20 cellular contexts compared by ENCODE assay signal in genomic region chr17:63598284-63598683, GRCh38. TPM values are rescaled to one million over a fixed set of nuclear protein-coding genes. Genes with fewer than 3 reads are reported as not detected.
DNase-seq lines count a peak whose midpoint lies in the region; ATAC-seq, FAIRE-seq and TF ChIP-seq lines count a peak whose summit lies in the region.
"Had no signal": no experiment of that assay in that cellular context is flagged by ENCODE, and none has a peak within 500 bp of the region (broad histone marks: within the 10 kb centered on the region; RNA-seq: fewer than 3 reads in every experiment).

No MANE protein-coding gene starts in this region.

- POLR2A ChIA-PET in activated CD8-positive, alpha-beta T cell treated with anti-CD3 and anti-CD28 coated beads for 36 hours (lab: Charles Lee) = no interaction called here
- POLR2A ChIA-PET in activated CD8-positive, alpha-beta T cell treated with anti-CD3 and anti-CD28 coated beads, Interleukin-2, amount 10 ng/mL, durations not matched to agents 7 days and 5 days (lab: Charles Lee) = no interaction called here
- POLR2A ChIA-PET in CD8-positive, alpha-beta T cell (lab: Charles Lee) = no interaction called here
- POLR2A ChIA-PET in naive thymus-derived CD4-positive, alpha-beta T cell (lab: Charles Lee) = interaction anchor here (0.6 kb wide), 1 partner anchor 151 kb away, joined by 3 read pairs; no protein-coding TSS in a partner anchor

- no peak for TF ChIP-seq POLR2A in esophagus squamous epithelium (IDR thresholded peaks at IDR 0.05)

- H3K4me3 Mint-ChIP-seq in activated CD8-positive, alpha-beta T cell treated with anti-CD3 and anti-CD28 coated beads for 36 hours = no peak overlapping the region
- no peak overlapping the region for H3K4me3 Mint-ChIP-seq in activated CD8-positive, alpha-beta T cell treated with anti-CD3 and anti-CD28 coated beads, Interleukin-2, amount 10 ng/mL, durations not matched to agents 7 days and 5 days
- H3K4me3 Mint-ChIP-seq in CD8-positive, alpha-beta T cell = peak overlapping the region; percentile 41
- no peak overlapping the region for H3K4me3 Mint-ChIP-seq in astrocyte (ENCODE audit: unreplicated experiment)
- H3K4me3 Mint-ChIP-seq in naive thymus-derived CD4-positive, alpha-beta T cell = peak overlapping the region in 2 of 10 donors; percentile 5 to 51

- WGBS in esophagus squamous epithelium, 2 donors = 58 to 84% methylated on average over 2 of the region's 2 CpGs

- H3K4me1 ChIP-seq in CD8-positive, alpha-beta T cell (ENCODE audit: insufficient read depth, low read length) = peaks cover 22% of the 10 kb centered on the region
- H3K4me1 ChIP-seq in astrocyte (ENCODE audit: insufficient read depth, low read length) (peaks cover 14% of the 10 kb centered on the region), esophagus squamous epithelium (peaks cover 0 to 27% (median 13%) of the 10 kb centered on the region in 3 donors)
- peaks cover 17 to 34% of the 10 kb centered on the region in 2 donors for H3K4me1 ChIP-seq in naive thymus-derived CD4-positive, alpha-beta T cell (ENCODE audit: control insufficient read depth in 2 of 2, insufficient read depth in 2 of 2, low read length in 2 of 2)

- peaks cover 37% of the 10 kb centered on the region for H3K4me1 Mint-ChIP-seq in activated CD8-positive, alpha-beta T cell treated with anti-CD3 and anti-CD28 coated beads for 36 hours (ENCODE audit: low read depth)
- peaks cover 33% of the 10 kb centered on the region for H3K4me1 Mint-ChIP-seq in activated CD8-positive, alpha-beta T cell treated with anti-CD3 and anti-CD28 coated beads, Interleukin-2, amount 10 ng/mL, durations not matched to agents 7 days and 5 days (ENCODE audit: low read depth)
- H3K4me1 Mint-ChIP-seq in CD8-positive, alpha-beta T cell (ENCODE audit: low read depth) = peaks cover 50% of the 10 kb centered on the region
- H3K4me1 Mint-ChIP-seq in astrocyte (ENCODE audit: low read depth, unreplicated experiment) = peaks cover 7% of the 10 kb centered on the region
- peaks cover 13 to 35% (median 25%) of the 10 kb centered on the region in 7 donors for H3K4me1 Mint-ChIP-seq in naive thymus-derived CD4-positive, alpha-beta T cell

- no peak overlapping the region for H3K9ac ChIP-seq in astrocyte (ENCODE audit: low read length)

- no peak for DNase-seq in activated CD8-positive, alpha-beta T cell treated with anti-CD3 and anti-CD28 coated beads for 36 hours
- no peak for DNase-seq in activated CD8-positive, alpha-beta T cell treated with anti-CD3 and anti-CD28 coated beads, Interleukin-2, amount 10 ng/mL, durations not matched to agents 7 days and 5 days
- no peak for DNase-seq in CD8-positive, alpha-beta T cell
- DNase-seq in astrocyte (ENCODE audit: low read depth) (peak; percentile 8), esophagus squamous epithelium (lab: John Stamatoyannopoulos, UW) (no peak), islet precursor cell (no peak)
- no peak for DNase-seq in naive thymus-derived CD4-positive, alpha-beta T cell
- DNase-seq: DND-41, GF-D8, GOT3, MV-4-11, NCI-H1417 treated with DMSO at 0.1 percent for 48 hours, NCI-H2029, NCI-H2171 treated with DMSO at 0.1 percent for 48 hours, NCI-H524 had no signal

- H3K36me3 Mint-ChIP-seq in activated CD8-positive, alpha-beta T cell treated with anti-CD3 and anti-CD28 coated beads for 36 hours (ENCODE audit: low read depth) = peaks cover 4% of the 10 kb centered on the region
- peaks cover 9% of the 10 kb centered on the region for H3K36me3 Mint-ChIP-seq in activated CD8-positive, alpha-beta T cell treated with anti-CD3 and anti-CD28 coated beads, Interleukin-2, amount 10 ng/mL, durations not matched to agents 7 days and 5 days (ENCODE audit: low read depth)
- peaks cover 19% of the 10 kb centered on the region for H3K36me3 Mint-ChIP-seq in CD8-positive, alpha-beta T cell
- peaks cover 5% of the 10 kb centered on the region for H3K36me3 Mint-ChIP-seq in astrocyte (ENCODE audit: low read depth, unreplicated experiment)
- H3K36me3 Mint-ChIP-seq in naive thymus-derived CD4-positive, alpha-beta T cell = peaks cover 0 to 5% (median 3%) of the 10 kb centered on the region in 5 donors

- no peak for TF ChIP-seq CTCF in activated CD8-positive, alpha-beta T cell treated with anti-CD3 and anti-CD28 coated beads for 36 hours (IDR thresholded peaks at IDR 0.05)
- no peak for TF ChIP-seq CTCF in CD8-positive, alpha-beta T cell (IDR thresholded peaks at IDR 0.05)
- TF ChIP-seq CTCF in astrocyte (IDR thresholded peaks at IDR 0.05; ENCODE audit: insufficient read depth, low read depth, low read length) = no peak
- TF ChIP-seq CTCF in esophagus squamous epithelium (IDR thresholded peaks at IDR 0.05) = no peak

- no peaks in the 10 kb centered on the region for H3K27me3 ChIP-seq in CD8-positive, alpha-beta T cell (ENCODE audit: insufficient read depth, low read length)
- H3K27me3 ChIP-seq in astrocyte (ENCODE audit: insufficient read depth, low read length) = no peaks in the 10 kb centered on the region
- no peaks in the 10 kb centered on the region for H3K27me3 ChIP-seq in naive thymus-derived CD4-positive, alpha-beta T cell (ENCODE audit: control insufficient read depth in 2 of 2, insufficient read depth in 2 of 2, low read length in 2 of 2)
- H3K27me3 ChIP-seq in esophagus squamous epithelium = no peaks in the 10 kb centered on the region

- CTCF ChIA-PET in activated CD8-positive, alpha-beta T cell treated with anti-CD3 and anti-CD28 coated beads for 36 hours (lab: Charles Lee) = no interaction called here
- CTCF ChIA-PET in activated CD8-positive, alpha-beta T cell treated with anti-CD3 and anti-CD28 coated beads, Interleukin-2, amount 10 ng/mL, durations not matched to agents 7 days and 5 days (lab: Charles Lee) = interaction anchor here (1.6 to 2.3 kb wide), 2 partner anchors 14 to 172 kb away, joined by 3 to 18 read pairs; no protein-coding TSS in a partner anchor
- CTCF ChIA-PET in CD8-positive, alpha-beta T cell (lab: Charles Lee) = interaction anchor here (0.7 to 1.2 kb wide), 2 partner anchors 14 to 42 kb away, joined by 3 to 9 read pairs; no protein-coding TSS in a partner anchor
- CTCF ChIA-PET in naive thymus-derived CD4-positive, alpha-beta T cell (lab: Charles Lee) = interaction anchor here (0.6 kb wide), 1 partner anchor 44 kb away, joined by 7 read pairs; no protein-coding TSS in a partner anchor

- H3K27ac Mint-ChIP-seq in activated CD8-positive, alpha-beta T cell treated with anti-CD3 and anti-CD28 coated beads for 36 hours = no peak overlapping the region
- H3K27ac Mint-ChIP-seq in activated CD8-positive, alpha-beta T cell treated with anti-CD3 and anti-CD28 coated beads, Interleukin-2, amount 10 ng/mL, durations not matched to agents 7 days and 5 days = no peak overlapping the region
- H3K27ac Mint-ChIP-seq in CD8-positive, alpha-beta T cell = peak overlapping the region; percentile 28
- no peak overlapping the region for H3K27ac Mint-ChIP-seq in astrocyte (ENCODE audit: unreplicated experiment)
- peak overlapping the region in 2 of 9 donors; percentile 47 to 66 for H3K27ac Mint-ChIP-seq in naive thymus-derived CD4-positive, alpha-beta T cell

- no peaks in the 10 kb centered on the region for H3K27me3 Mint-ChIP-seq in activated CD8-positive, alpha-beta T cell treated with anti-CD3 and anti-CD28 coated beads for 36 hours
- H3K27me3 Mint-ChIP-seq in activated CD8-positive, alpha-beta T cell treated with anti-CD3 and anti-CD28 coated beads, Interleukin-2, amount 10 ng/mL, durations not matched to agents 7 days and 5 days (ENCODE audit: low read depth) = no peaks in the 10 kb centered on the region
- H3K27me3 Mint-ChIP-seq in CD8-positive, alpha-beta T cell (ENCODE audit: low read depth) = no peaks in the 10 kb centered on the region
- no peaks in the 10 kb centered on the region for H3K27me3 Mint-ChIP-seq in astrocyte (ENCODE audit: low read depth, unreplicated experiment)
- H3K27me3 Mint-ChIP-seq in naive thymus-derived CD4-positive, alpha-beta T cell = no peaks in the 10 kb centered on the region

- H4K20me1 ChIP-seq in astrocyte (ENCODE audit: insufficient read depth, low read length) = no peaks in the 10 kb centered on the region

- no peaks in the 10 kb centered on the region for H3K36me3 ChIP-seq in CD8-positive, alpha-beta T cell (ENCODE audit: insufficient read depth, low read length)
- H3K36me3 ChIP-seq in astrocyte (ENCODE audit: insufficient read depth, low read length) = peaks cover 3% of the 10 kb centered on the region
- peaks cover 0 to 6% (median 0%) of the 10 kb centered on the region in 3 experiments for H3K36me3 ChIP-seq in naive thymus-derived CD4-positive, alpha-beta T cell (ENCODE audit: control insufficient read depth in 2 of 3, insufficient read depth in 3 of 3, low read length in 3 of 3)
- H3K36me3 ChIP-seq in esophagus squamous epithelium = peaks cover 0 to 25% (median 0%) of the 10 kb centered on the region in 3 donors

- FAIRE-seq in astrocyte (lab: Jason Lieb, UNC) = no peak
- FAIRE-seq: A204.1, D721Med had no signal

- no peaks in the 10 kb centered on the region for H3K9me3 Mint-ChIP-seq in activated CD8-positive, alpha-beta T cell treated with anti-CD3 and anti-CD28 coated beads for 36 hours
- no peaks in the 10 kb centered on the region for H3K9me3 Mint-ChIP-seq in activated CD8-positive, alpha-beta T cell treated with anti-CD3 and anti-CD28 coated beads, Interleukin-2, amount 10 ng/mL, durations not matched to agents 7 days and 5 days (ENCODE audit: insufficient read depth)
- H3K9me3 Mint-ChIP-seq in CD8-positive, alpha-beta T cell = no peaks in the 10 kb centered on the region
- H3K9me3 Mint-ChIP-seq in astrocyte (ENCODE audit: unreplicated experiment) = no peaks in the 10 kb centered on the region
- H3K9me3 Mint-ChIP-seq in naive thymus-derived CD4-positive, alpha-beta T cell = peaks cover 0 to 2% (median 0%) of the 10 kb centered on the region in 11 donors

- no peak overlapping the region for H2AFZ ChIP-seq in astrocyte (ENCODE audit: low read depth, low read length)

- no peaks in the 10 kb centered on the region for H3K9me3 ChIP-seq in CD8-positive, alpha-beta T cell (ENCODE audit: low read length)
- no peaks in the 10 kb centered on the region for H3K9me3 ChIP-seq in astrocyte (ENCODE audit: insufficient read depth, low read depth, low read length)
- H3K9me3 ChIP-seq in naive thymus-derived CD4-positive, alpha-beta T cell (ENCODE audit: control insufficient read depth in 2 of 3, low read length in 3 of 3) = no peaks in the 10 kb centered on the region
- no peaks in the 10 kb centered on the region for H3K9me3 ChIP-seq in esophagus squamous epithelium

- no peak overlapping the region for H3K4me2 ChIP-seq in astrocyte (ENCODE audit: low read length)

- intact Hi-C loops in activated CD8-positive, alpha-beta T cell treated with anti-CD3 and anti-CD28 coated beads for 36 hours (cut with micrococcal nuclease) = no loop called here
- intact Hi-C loops in CD8-positive, alpha-beta T cell (cut with DNase I, micrococcal nuclease) = no loop called here
- intact Hi-C loops in naive thymus-derived CD4-positive, alpha-beta T cell (cut with micrococcal nuclease) = no loop called here
- intact Hi-C loops in esophagus squamous epithelium (cut with DNase I) = no loop called here

- no peak overlapping the region for H3K27ac ChIP-seq in CD8-positive, alpha-beta T cell (ENCODE audit: low read depth, low read length)
- H3K27ac ChIP-seq in astrocyte (ENCODE audit: low read depth, low read length) = no peak overlapping the region
- no peak overlapping the region for H3K27ac ChIP-seq in naive thymus-derived CD4-positive, alpha-beta T cell (ENCODE audit: low read depth, low read length)
- no peak overlapping the region for H3K27ac ChIP-seq in esophagus squamous epithelium
- H3K27ac ChIP-seq: C4-2B, HL-60 had no signal

- no peak overlapping the region for H3K4me3 ChIP-seq in CD8-positive, alpha-beta T cell (ENCODE audit: low read depth, low read length)
- H3K4me3 ChIP-seq in astrocyte (ENCODE audit: insufficient read depth, low read depth, low read length) (no peak overlapping the region), esophagus squamous epithelium (no peak overlapping the region)
- H3K4me3 ChIP-seq in naive thymus-derived CD4-positive, alpha-beta T cell (ENCODE audit: low read length) = no peak overlapping the region

- H3K79me2 ChIP-seq in astrocyte (ENCODE audit: insufficient read depth, low read length) = peaks cover 15% of the 10 kb centered on the region

- ATAC-seq in activated CD8-positive, alpha-beta T cell treated with anti-CD3 and anti-CD28 coated beads for 36 hours = peak; percentile 19
- ATAC-seq in activated CD8-positive, alpha-beta T cell treated with anti-CD3 and anti-CD28 coated beads, Interleukin-2, amount 10 ng/mL, durations not matched to agents 7 days and 5 days = no peak
- ATAC-seq in CD8-positive, alpha-beta T cell = peak; percentile 49
- peak; percentile 28 for ATAC-seq in naive thymus-derived CD4-positive, alpha-beta T cell
- no peak for ATAC-seq in HG02885 (IDR thresholded peaks at IDR 0.05; ENCODE audit: poor library complexity, unreplicated experiment)

RNA-seq across cellular contexts. Expression of gene TACO1, which starts 2.4 kb away (rescaled TPM):
- 10 to 100 TPM; 27.0 to 30.4 TPM for total RNA-seq in activated CD8-positive, alpha-beta T cell treated with anti-CD3 and anti-CD28 coated beads for 36 hours
- 10 to 100 TPM; 22.9 to 24.5 TPM for total RNA-seq in activated CD8-positive, alpha-beta T cell treated with anti-CD3 and anti-CD28 coated beads, Interleukin-2, amount 10 ng/mL, durations not matched to agents 7 days and 5 days
- total RNA-seq in CD8-positive, alpha-beta T cell = 10 to 100 TPM; 13.7 to 15.9 TPM
- total RNA-seq in astrocyte (18.9 and 19.5 TPM in 2 replicates), esophagus squamous epithelium (10 to 100 TPM in 3 of 4 donors, 1 to 10 TPM in 1; 7.6 to 16.6 (median 12.7) TPM)
- total RNA-seq in naive thymus-derived CD4-positive, alpha-beta T cell = 10 to 100 TPM; 11.1 to 20.3 (median 15.2) TPM
- polyA plus RNA-seq in naive thymus-derived CD4-positive, alpha-beta T cell = 10 to 100 TPM; 20.4 to 21.2 TPM

RNA-seq across cellular contexts. Expression of gene MAP3K3, which starts 23.9 kb away (rescaled TPM):
- 10 to 100 TPM; 20.6 to 22.5 TPM for total RNA-seq in activated CD8-positive, alpha-beta T cell treated with anti-CD3 and anti-CD28 coated beads for 36 hours
- 10 to 100 TPM; 31.4 to 32.8 TPM for total RNA-seq in activated CD8-positive, alpha-beta T cell treated with anti-CD3 and anti-CD28 coated beads, Interleukin-2, amount 10 ng/mL, durations not matched to agents 7 days and 5 days
- 10 to 100 TPM; 72.9 to 74.5 TPM for total RNA-seq in CD8-positive, alpha-beta T cell
- total RNA-seq in astrocyte (28.3 and 30.5 TPM in 2 replicates), esophagus squamous epithelium (10 to 100 TPM; 14.0 to 38.9 (median 18.4) TPM)
- total RNA-seq in naive thymus-derived CD4-positive, alpha-beta T cell = 100 to 1,000 TPM in 1 of 5 experiments, 10 to 100 TPM in 4; 37.5 to 105 (median 85.5) TPM
- 10 to 100 TPM; 29.4 to 45.2 TPM for polyA plus RNA-seq in naive thymus-derived CD4-positive, alpha-beta T cell

RNA-seq across cellular contexts. Expression of gene DCAF7, which starts 48.0 kb away (rescaled TPM):
- 100 to 1,000 TPM; 104 to 105 TPM for total RNA-seq in activated CD8-positive, alpha-beta T cell treated with anti-CD3 and anti-CD28 coated beads for 36 hours
- 100 to 1,000 TPM; 127 TPM for total RNA-seq in activated CD8-positive, alpha-beta T cell treated with anti-CD3 and anti-CD28 coated beads, Interleukin-2, amount 10 ng/mL, durations not matched to agents 7 days and 5 days
- total RNA-seq in CD8-positive, alpha-beta T cell = 10 to 100 TPM; 10.7 to 11.7 TPM
- total RNA-seq in astrocyte = 83.9 and 84.2 TPM in 2 replicates
- total RNA-seq in naive thymus-derived CD4-positive, alpha-beta T cell = 100 to 1,000 TPM in 1 of 5 experiments, 10 to 100 TPM in 4; 26.0 to 128 (median 70.0) TPM
- 10 to 100 TPM; 56.0 to 83.0 TPM for polyA plus RNA-seq in naive thymus-derived CD4-positive, alpha-beta T cell
- total RNA-seq in esophagus squamous epithelium = 10 to 100 TPM; 24.8 to 29.7 (median 25.9) TPM

Comparison
In these comparisons a context has a peak if more than half of its experiments do, and no peak if none do; other contexts are left out.
1. ATAC-seq: peak in activated CD8-positive, alpha-beta T cell treated with anti-CD3 and anti-CD28 coated beads for 36 hours (single experiment), CD8-positive, alpha-beta T cell (single experiment) and naive thymus-derived CD4-positive, alpha-beta T cell (single experiment); none in activated CD8-positive, alpha-beta T cell treated with anti-CD3 and anti-CD28 coated beads, Interleukin-2, amount 10 ng/mL, durations not matched to agents 7 days and 5 days (single experiment) and HG02885 (single experiment).